1 cellular context compared by ENCODE assay signal in the genomic region with DNA sequence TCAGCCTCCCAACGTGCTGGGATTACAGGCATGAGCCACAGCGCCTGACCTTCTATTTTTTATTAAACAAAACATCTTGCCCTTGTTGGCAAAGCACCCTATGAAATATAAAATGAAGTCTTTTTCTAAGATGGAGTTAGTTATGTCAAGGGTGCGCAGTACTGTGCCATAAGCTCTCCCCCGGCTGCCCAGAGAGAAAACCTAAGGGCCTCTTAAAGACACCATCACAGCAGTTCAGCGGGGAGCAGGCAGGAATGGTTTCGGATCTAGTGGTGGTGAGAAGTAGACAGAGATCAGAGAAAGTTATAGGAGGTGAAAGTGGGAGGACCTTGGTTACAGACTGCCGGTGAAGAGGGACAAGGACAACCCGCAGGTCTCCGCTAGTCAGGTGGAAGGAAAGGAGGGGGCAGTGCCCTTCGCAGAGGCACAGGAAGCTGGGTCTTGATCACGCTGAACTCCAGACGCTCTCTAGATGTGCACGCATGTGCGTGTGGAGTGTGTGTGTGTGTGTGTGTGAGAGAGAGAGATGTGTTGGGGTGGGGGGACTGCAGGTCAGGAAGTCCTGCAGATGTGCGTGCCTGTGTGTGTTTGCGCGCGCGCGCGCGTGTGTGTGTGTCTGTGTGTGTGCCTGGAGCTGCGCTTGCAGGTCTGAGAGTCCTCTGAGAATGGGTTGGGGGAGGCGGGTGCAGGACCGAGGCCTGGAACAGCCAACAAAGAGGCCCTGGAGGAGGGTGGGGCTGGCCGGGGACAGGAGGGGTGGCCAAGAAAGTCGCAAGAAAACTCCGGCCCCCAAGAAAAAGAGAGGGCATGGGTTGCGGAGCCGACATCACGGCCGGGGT.
TF ChIP-seq lines count a peak whose summit lies in the region.

No MANE protein-coding gene starts in this region.

TF ChIP-seq in HepG2, 621 proteins besides CTCF, POLR2A, EP300 and RAD21 (continued from another document and continues in another):
- TF ChIP-seq, protein P1, sequence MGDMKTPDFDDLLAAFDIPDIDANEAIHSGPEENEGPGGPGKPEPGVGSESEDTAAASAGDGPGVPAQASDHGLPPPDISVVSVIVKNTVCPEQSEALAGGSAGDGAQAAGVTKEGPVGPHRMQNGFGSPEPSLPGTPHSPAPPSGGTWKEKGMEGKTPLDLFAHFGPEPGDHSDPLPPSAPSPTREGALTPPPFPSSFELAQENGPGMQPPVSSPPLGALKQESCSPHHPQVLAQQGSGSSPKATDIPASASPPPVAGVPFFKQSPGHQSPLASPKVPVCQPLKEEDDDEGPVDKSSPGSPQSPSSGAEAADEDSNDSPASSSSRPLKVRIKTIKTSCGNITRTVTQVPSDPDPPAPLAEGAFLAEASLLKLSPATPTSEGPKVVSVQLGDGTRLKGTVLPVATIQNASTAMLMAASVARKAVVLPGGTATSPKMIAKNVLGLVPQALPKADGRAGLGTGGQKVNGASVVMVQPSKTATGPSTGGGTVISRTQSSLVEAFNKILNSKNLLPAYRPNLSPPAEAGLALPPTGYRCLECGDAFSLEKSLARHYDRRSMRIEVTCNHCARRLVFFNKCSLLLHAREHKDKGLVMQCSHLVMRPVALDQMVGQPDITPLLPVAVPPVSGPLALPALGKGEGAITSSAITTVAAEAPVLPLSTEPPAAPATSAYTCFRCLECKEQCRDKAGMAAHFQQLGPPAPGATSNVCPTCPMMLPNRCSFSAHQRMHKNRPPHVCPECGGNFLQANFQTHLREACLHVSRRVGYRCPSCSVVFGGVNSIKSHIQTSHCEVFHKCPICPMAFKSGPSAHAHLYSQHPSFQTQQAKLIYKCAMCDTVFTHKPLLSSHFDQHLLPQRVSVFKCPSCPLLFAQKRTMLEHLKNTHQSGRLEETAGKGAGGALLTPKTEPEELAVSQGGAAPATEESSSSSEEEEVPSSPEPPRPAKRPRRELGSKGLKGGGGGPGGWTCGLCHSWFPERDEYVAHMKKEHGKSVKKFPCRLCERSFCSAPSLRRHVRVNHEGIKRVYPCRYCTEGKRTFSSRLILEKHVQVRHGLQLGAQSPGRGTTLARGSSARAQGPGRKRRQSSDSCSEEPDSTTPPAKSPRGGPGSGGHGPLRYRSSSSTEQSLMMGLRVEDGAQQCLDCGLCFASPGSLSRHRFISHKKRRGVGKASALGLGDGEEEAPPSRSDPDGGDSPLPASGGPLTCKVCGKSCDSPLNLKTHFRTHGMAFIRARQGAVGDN (CRISPR knock-in tag; IDR thresholded peaks at IDR 0.05) = peak; percentile 89
- TF ChIP-seq, protein P2, sequence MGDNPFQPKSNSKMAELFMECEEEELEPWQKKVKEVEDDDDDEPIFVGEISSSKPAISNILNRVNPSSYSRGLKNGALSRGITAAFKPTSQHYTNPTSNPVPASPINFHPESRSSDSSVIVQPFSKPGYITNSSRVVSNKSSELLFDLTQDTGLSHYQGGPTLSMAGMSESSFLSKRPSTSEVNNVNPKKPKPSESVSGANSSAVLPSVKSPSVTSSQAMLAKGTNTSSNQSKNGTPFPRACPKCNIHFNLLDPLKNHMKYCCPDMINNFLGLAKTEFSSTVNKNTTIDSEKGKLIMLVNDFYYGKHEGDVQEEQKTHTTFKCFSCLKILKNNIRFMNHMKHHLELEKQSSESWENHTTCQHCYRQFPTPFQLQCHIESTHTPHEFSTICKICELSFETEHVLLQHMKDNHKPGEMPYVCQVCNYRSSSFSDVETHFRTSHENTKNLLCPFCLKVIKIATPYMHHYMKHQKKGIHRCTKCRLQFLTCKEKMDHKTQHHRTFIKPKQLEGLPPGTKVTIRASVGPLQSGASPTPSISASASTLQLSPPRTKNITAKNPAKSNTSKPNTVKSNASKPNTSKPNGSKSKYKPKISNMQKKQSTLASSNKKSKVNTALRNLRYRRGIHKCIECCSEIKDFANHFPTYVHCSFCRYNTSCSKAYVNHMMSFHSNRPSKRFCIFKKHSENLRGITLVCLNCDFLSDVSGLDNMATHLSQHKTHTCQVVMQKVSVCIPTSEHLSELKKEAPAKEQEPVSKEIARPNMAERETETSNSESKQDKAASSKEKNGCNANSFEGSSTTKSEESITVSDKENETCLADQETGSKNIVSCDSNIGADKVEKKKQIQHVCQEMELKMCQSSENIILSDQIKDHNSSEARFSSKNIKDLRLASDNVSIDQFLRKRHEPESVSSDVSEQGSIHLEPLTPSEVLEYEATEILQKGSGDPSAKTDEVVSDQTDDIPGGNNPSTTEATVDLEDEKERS (CRISPR knock-in tag; IDR thresholded peaks at IDR 0.05) = peak; percentile 31; the same call in 1 of the 2 replicates
- TF ChIP-seq SMAD1 (CRISPR knock-in tag; IDR thresholded peaks at IDR 0.05; ENCODE audit: borderline replicate concordance, low read depth) = peak; percentile 92; the same call in 1 of the 2 replicates
- no peak for TF ChIP-seq FOSL1 (CRISPR knock-in tag; IDR thresholded peaks at IDR 0.05; ENCODE audit: borderline replicate concordance)
- TF ChIP-seq, protein P3, sequence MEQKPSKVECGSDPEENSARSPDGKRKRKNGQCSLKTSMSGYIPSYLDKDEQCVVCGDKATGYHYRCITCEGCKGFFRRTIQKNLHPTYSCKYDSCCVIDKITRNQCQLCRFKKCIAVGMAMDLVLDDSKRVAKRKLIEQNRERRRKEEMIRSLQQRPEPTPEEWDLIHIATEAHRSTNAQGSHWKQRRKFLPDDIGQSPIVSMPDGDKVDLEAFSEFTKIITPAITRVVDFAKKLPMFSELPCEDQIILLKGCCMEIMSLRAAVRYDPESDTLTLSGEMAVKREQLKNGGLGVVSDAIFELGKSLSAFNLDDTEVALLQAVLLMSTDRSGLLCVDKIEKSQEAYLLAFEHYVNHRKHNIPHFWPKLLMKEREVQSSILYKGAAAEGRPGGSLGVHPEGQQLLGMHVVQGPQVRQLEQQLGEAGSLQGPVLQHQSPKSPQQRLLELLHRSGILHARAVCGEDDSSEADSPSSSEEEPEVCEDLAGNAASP (CRISPR knock-in tag; IDR thresholded peaks at IDR 0.05; ENCODE audit: borderline replicate concordance) = peak; percentile 8; the same call in 1 of the 2 replicates
- TF ChIP-seq SP5 (CRISPR knock-in tag; IDR thresholded peaks at IDR 0.05; ENCODE audit: borderline replicate concordance, low read depth) = peak; percentile 41; the same call in 1 of the 2 replicates
- TF ChIP-seq ZNF782 (CRISPR knock-in tag; IDR thresholded peaks at IDR 0.05; ENCODE audit: borderline replicate concordance) = no peak
- TF ChIP-seq, protein P4, sequence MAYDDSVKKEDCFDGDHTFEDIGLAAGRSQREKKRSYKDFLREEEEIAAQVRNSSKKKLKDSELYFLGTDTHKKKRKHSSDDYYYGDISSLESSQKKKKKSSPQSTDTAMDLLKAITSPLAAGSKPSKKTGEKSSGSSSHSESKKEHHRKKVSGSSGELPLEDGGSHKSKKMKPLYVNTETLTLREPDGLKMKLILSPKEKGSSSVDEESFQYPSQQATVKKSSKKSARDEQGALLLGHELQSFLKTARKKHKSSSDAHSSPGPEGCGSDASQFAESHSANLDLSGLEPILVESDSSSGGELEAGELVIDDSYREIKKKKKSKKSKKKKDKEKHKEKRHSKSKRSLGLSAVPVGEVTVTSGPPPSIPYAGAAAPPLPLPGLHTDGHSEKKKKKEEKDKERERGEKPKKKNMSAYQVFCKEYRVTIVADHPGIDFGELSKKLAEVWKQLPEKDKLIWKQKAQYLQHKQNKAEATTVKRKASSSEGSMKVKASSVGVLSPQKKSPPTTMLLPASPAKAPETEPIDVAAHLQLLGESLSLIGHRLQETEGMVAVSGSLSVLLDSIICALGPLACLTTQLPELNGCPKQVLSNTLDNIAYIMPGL (CRISPR knock-in tag; IDR thresholded peaks at IDR 0.05; ENCODE audit: borderline replicate concordance in 1 of 2, low read depth in 1 of 2) = peak; percentile 32 to 75; a peak in 2 of 4 replicates
- TF ChIP-seq AHR (CRISPR knock-in tag; IDR thresholded peaks at IDR 0.05) = peak; percentile 45; the same call in 1 of the 2 replicates
- TF ChIP-seq KDM1A (CRISPR knock-in tag; IDR thresholded peaks at IDR 0.05) = no peak
- peak; percentile 77 for TF ChIP-seq SALL1 (CRISPR knock-in tag; IDR thresholded peaks at IDR 0.05)
- peak; percentile 34; the same call in 1 of the 2 replicates for TF ChIP-seq KAT8 (CRISPR knock-in tag; IDR thresholded peaks at IDR 0.05)
- TF ChIP-seq, protein P5, sequence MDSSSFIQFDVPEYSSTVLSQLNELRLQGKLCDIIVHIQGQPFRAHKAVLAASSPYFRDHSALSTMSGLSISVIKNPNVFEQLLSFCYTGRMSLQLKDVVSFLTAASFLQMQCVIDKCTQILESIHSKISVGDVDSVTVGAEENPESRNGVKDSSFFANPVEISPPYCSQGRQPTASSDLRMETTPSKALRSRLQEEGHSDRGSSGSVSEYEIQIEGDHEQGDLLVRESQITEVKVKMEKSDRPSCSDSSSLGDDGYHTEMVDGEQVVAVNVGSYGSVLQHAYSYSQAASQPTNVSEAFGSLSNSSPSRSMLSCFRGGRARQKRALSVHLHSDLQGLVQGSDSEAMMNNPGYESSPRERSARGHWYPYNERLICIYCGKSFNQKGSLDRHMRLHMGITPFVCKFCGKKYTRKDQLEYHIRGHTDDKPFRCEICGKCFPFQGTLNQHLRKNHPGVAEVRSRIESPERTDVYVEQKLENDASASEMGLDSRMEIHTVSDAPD (CRISPR knock-in tag; IDR thresholded peaks at IDR 0.05) = no peak
- no peak for TF ChIP-seq CBX2 (IDR thresholded peaks at IDR 0.05; ENCODE audit: low read depth, low read length)
- TF ChIP-seq CBX2 (CRISPR knock-in tag; IDR thresholded peaks at IDR 0.05; ENCODE audit: low read depth) = no peak
- TF ChIP-seq, protein P6, sequence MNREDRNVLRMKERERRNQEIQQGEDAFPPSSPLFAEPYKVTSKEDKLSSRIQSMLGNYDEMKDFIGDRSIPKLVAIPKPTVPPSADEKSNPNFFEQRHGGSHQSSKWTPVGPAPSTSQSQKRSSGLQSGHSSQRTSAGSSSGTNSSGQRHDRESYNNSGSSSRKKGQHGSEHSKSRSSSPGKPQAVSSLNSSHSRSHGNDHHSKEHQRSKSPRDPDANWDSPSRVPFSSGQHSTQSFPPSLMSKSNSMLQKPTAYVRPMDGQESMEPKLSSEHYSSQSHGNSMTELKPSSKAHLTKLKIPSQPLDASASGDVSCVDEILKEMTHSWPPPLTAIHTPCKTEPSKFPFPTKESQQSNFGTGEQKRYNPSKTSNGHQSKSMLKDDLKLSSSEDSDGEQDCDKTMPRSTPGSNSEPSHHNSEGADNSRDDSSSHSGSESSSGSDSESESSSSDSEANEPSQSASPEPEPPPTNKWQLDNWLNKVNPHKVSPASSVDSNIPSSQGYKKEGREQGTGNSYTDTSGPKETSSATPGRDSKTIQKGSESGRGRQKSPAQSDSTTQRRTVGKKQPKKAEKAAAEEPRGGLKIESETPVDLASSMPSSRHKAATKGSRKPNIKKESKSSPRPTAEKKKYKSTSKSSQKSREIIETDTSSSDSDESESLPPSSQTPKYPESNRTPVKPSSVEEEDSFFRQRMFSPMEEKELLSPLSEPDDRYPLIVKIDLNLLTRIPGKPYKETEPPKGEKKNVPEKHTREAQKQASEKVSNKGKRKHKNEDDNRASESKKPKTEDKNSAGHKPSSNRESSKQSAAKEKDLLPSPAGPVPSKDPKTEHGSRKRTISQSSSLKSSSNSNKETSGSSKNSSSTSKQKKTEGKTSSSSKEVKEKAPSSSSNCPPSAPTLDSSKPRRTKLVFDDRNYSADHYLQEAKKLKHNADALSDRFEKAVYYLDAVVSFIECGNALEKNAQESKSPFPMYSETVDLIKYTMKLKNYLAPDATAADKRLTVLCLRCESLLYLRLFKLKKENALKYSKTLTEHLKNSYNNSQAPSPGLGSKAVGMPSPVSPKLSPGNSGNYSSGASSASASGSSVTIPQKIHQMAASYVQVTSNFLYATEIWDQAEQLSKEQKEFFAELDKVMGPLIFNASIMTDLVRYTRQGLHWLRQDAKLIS (CRISPR knock-in tag; IDR thresholded peaks at IDR 0.05) = no peak
- TF ChIP-seq, protein P7, sequence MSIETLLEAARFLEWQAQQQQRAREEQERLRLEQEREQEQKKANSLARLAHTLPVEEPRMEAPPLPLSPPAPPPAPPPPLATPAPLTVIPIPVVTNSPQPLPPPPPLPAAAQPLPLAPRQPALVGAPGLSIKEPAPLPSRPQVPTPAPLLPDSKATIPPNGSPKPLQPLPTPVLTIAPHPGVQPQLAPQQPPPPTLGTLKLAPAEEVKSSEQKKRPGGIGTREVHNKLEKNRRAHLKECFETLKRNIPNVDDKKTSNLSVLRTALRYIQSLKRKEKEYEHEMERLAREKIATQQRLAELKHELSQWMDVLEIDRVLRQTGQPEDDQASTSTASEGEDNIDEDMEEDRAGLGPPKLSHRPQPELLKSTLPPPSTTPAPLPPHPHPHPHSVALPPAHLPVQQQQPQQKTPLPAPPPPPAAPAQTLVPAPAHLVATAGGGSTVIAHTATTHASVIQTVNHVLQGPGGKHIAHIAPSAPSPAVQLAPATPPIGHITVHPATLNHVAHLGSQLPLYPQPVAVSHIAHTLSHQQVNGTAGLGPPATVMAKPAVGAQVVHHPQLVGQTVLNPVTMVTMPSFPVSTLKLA (IDR thresholded peaks at IDR 0.05) = no peak; the same call in 1 of the 2 replicates
- TF ChIP-seq, protein P8, sequence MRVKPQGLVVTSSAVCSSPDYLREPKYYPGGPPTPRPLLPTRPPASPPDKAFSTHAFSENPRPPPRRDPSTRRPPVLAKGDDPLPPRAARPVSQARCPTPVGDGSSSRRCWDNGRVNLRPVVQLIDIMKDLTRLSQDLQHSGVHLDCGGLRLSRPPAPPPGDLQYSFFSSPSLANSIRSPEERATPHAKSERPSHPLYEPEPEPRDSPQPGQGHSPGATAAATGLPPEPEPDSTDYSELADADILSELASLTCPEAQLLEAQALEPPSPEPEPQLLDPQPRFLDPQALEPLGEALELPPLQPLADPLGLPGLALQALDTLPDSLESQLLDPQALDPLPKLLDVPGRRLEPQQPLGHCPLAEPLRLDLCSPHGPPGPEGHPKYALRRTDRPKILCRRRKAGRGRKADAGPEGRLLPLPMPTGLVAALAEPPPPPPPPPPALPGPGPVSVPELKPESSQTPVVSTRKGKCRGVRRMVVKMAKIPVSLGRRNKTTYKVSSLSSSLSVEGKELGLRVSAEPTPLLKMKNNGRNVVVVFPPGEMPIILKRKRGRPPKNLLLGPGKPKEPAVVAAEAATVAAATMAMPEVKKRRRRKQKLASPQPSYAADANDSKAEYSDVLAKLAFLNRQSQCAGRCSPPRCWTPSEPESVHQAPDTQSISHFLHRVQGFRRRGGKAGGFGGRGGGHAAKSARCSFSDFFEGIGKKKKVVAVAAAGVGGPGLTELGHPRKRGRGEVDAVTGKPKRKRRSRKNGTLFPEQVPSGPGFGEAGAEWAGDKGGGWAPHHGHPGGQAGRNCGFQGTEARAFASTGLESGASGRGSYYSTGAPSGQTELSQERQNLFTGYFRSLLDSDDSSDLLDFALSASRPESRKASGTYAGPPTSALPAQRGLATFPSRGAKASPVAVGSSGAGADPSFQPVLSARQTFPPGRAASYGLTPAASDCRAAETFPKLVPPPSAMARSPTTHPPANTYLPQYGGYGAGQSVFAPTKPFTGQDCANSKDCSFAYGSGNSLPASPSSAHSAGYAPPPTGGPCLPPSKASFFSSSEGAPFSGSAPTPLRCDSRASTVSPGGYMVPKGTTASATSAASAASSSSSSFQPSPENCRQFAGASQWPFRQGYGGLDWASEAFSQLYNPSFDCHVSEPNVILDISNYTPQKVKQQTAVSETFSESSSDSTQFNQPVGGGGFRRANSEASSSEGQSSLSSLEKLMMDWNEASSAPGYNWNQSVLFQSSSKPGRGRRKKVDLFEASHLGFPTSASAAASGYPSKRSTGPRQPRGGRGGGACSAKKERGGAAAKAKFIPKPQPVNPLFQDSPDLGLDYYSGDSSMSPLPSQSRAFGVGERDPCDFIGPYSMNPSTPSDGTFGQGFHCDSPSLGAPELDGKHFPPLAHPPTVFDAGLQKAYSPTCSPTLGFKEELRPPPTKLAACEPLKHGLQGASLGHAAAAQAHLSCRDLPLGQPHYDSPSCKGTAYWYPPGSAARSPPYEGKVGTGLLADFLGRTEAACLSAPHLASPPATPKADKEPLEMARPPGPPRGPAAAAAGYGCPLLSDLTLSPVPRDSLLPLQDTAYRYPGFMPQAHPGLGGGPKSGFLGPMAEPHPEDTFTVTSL (CRISPR knock-in tag; IDR thresholded peaks at IDR 0.05; ENCODE audit: borderline replicate concordance) = no peak
- TF ChIP-seq ZSCAN20 (CRISPR knock-in tag; IDR thresholded peaks at IDR 0.05; ENCODE audit: borderline replicate concordance) = no peak
- no peak for TF ChIP-seq JUN (CRISPR knock-in tag; IDR thresholded peaks at IDR 0.05)
